21 cellular contexts compared by ENCODE assay signal in the genomic region with DNA sequence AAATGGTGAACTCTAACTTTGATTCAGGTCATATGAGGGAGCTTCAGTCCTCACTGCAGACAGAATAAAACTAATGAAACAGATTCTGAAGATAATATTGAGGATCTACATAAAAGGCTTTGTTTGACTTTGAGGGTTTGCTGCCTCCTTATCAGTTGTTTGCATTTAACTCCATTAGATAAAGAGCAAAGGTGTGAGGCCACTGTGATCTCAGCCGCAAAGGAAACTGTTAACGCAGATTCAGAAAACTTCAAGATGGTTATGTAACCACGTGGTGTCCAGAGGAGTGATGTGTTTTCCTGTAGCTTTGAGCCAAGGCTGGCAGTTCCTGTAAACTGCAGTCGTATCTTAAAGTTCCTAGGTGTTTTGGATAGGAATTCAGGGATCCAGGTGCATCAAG.
A peak's percentile ranks its signal among the peaks of the same experiment; 100 is the strongest.
DNase-seq lines count a peak whose midpoint lies in the region; ATAC-seq and TF ChIP-seq lines count a peak whose summit lies in the region.
"Had no signal": no experiment of that assay in that cellular context is flagged by ENCODE, and none has a peak within 500 bp of the region (broad histone marks: within the 10 kb centered on the region; RNA-seq: fewer than 3 reads in every experiment).

No MANE protein-coding gene starts in this region.

- no peaks in the 10 kb centered on the region for H3K9me3 ChIP-seq in CD4-positive, alpha-beta memory T cell (ENCODE audit: control insufficient read depth in 1 of 2, low read length in 2 of 2)
- H3K9me3 ChIP-seq in T-helper 17 cell (ENCODE audit: control insufficient read depth, low read length, poor library complexity, severe bottlenecking) (no peaks in the 10 kb centered on the region), endodermal cell (ENCODE audit: control insufficient read depth, low read length) (no peaks in the 10 kb centered on the region)
- H3K9me3 ChIP-seq: HAP-1, Peyer's patch, SJSA1 had no signal

- peaks cover 11 to 28% (median 14%) of the 10 kb centered on the region in 4 donors for H3K4me1 Mint-ChIP-seq in CD4-positive, alpha-beta memory T cell
- H3K4me1 Mint-ChIP-seq in T-helper 17 cell (peaks cover 5% of the 10 kb centered on the region), endodermal cell (peaks cover 30% of the 10 kb centered on the region)

- 27 to 59% methylated on average over 4 of the region's 4 CpGs for WGBS in endodermal cell (ENCODE audit: insufficient coverage in 1 of 2, insufficient read length in 1 of 2), 2 experiments

- H3K4me1 ChIP-seq in CD4-positive, alpha-beta memory T cell (ENCODE audit: insufficient read depth, low read length): peaks cover 13% of the 10 kb centered on the region
- H3K4me1 ChIP-seq in endodermal cell (ENCODE audit: control insufficient read depth, insufficient read depth, low read length): peaks cover 9% of the 10 kb centered on the region
- H3K4me1 ChIP-seq: Peyer's patch had no signal

- no peak overlapping the region for H3K27ac ChIP-seq in CD4-positive, alpha-beta memory T cell (ENCODE audit: low read depth, low read length)
- no peak overlapping the region for H3K27ac ChIP-seq in endodermal cell (ENCODE audit: low read depth, low read length)
- H3K27ac ChIP-seq: Peyer's patch, SJSA1 had no signal

- intact Hi-C loops in CD4-positive, alpha-beta memory T cell (cut with micrococcal nuclease): no loop called here

- no peaks in the 10 kb centered on the region for H3K27me3 Mint-ChIP-seq in CD4-positive, alpha-beta memory T cell
- no peaks in the 10 kb centered on the region for H3K27me3 Mint-ChIP-seq in T-helper 17 cell
- H3K27me3 Mint-ChIP-seq in endodermal cell (ENCODE audit: insufficient read depth): no peaks in the 10 kb centered on the region

- H3K36me3 ChIP-seq in CD4-positive, alpha-beta memory T cell (ENCODE audit: insufficient read depth, low read length): no peaks in the 10 kb centered on the region
- H3K36me3 ChIP-seq in endodermal cell (ENCODE audit: control insufficient read depth, insufficient read depth, low read length): no peaks in the 10 kb centered on the region
- H3K36me3 ChIP-seq: HAP-1, Peyer's patch, SJSA1 had no signal

- H3K27ac Mint-ChIP-seq in CD4-positive, alpha-beta memory T cell: peak overlapping the region in 1 of 7 donors; percentile 5
- H3K27ac Mint-ChIP-seq in T-helper 17 cell (no peak overlapping the region), endodermal cell (peak overlapping the region; percentile 1)

- H3K4me3 Mint-ChIP-seq in CD4-positive, alpha-beta memory T cell: no peak overlapping the region
- H3K4me3 Mint-ChIP-seq in T-helper 17 cell (no peak overlapping the region), endodermal cell (no peak overlapping the region)

- TF ChIP-seq CTCF in endodermal cell (conservative IDR thresholded peaks at IDR 0.05): no peak

- H3K9me3 Mint-ChIP-seq in CD4-positive, alpha-beta memory T cell: peaks cover 0 to 4% (median 0%) of the 10 kb centered on the region in 8 donors
- peaks cover 11% of the 10 kb centered on the region for H3K9me3 Mint-ChIP-seq in endodermal cell

- POLR2A ChIA-PET in CD4-positive, alpha-beta memory T cell (lab: Charles Lee; ENCODE audit: partially characterized antibody): no interaction called here
- POLR2A ChIA-PET in HEK293T (lab: Yijun Ruan, JAX): no interaction called here

- H3K36me3 Mint-ChIP-seq in CD4-positive, alpha-beta memory T cell: peaks cover 0 to 2% of the 10 kb centered on the region in 2 donors
- H3K36me3 Mint-ChIP-seq in T-helper 17 cell (ENCODE audit: low read depth): peaks cover 2% of the 10 kb centered on the region
- H3K36me3 Mint-ChIP-seq in endodermal cell (ENCODE audit: low read depth): no peaks in the 10 kb centered on the region

- no peaks in the 10 kb centered on the region for H3K27me3 ChIP-seq in CD4-positive, alpha-beta memory T cell (ENCODE audit: insufficient read depth, low read length)
- no peaks in the 10 kb centered on the region for H3K27me3 ChIP-seq in endodermal cell (ENCODE audit: control insufficient read depth, insufficient read depth, low read length, poor library complexity, severe bottlenecking)
- H3K27me3 ChIP-seq: Peyer's patch, SJSA1 had no signal

- CTCF ChIA-PET in CD4-positive, alpha-beta memory T cell (lab: Charles Lee; ENCODE audit: partially characterized antibody): no interaction called here
- CTCF ChIA-PET in HEK293T (lab: Yijun Ruan, JAX): no interaction called here

- H3K4me3 ChIP-seq in CD4-positive, alpha-beta memory T cell (ENCODE audit: low read length in 2 of 2): no peak overlapping the region
- H3K4me3 ChIP-seq in Jurkat, Clone E6-1 (ENCODE audit: low read length): no peak overlapping the region
- peak overlapping the region; percentile 16 for H3K4me3 ChIP-seq in endodermal cell (ENCODE audit: low read length)
- H3K4me3 ChIP-seq: GM12878, HAP-1, Peyer's patch, SJSA1 had no signal

- no peak overlapping the region for H3K9ac ChIP-seq in endodermal cell (ENCODE audit: extremely low read depth, low read length, poor library complexity, severe bottlenecking)

- DNase-seq in CD4-positive, alpha-beta memory T cell: peak; percentile 1 to 24 (median 4)
- peak; percentile 95 for DNase-seq in Jurkat, Clone E6-1 (ENCODE audit: low read depth, low spot score)
- no peak for DNase-seq in T-helper 17 cell
- peak; percentile 72 for DNase-seq in endodermal cell
- DNase-seq in DMS153 treated with DMSO at 0.1 percent for 48 hours (lab: John Stamatoyannopoulos, UW; ENCODE audit: unreplicated experiment): no peak
- no peak for DNase-seq in T1000 (lab: John Stamatoyannopoulos, UW)
- DNase-seq in HEK293T (ENCODE audit: extremely low spot score): no peak
- no peak for DNase-seq in SIG-M5 (lab: John Stamatoyannopoulos, UW)
- DNase-seq: 8988T, AML-193, C1 segment of cervical spinal cord, DMS79 treated with DMSO at 0.1 percent for 48 hours, NCI-H1105, NCI-H1694, NCI-H2081, NCI-H2171, NCI-H524 treated with DMSO at 0.1 percent for 48 hours, Peyer's patch had no signal

- peak; percentile 36 for ATAC-seq in T-helper 17 cell
- ATAC-seq: GM12878 had no signal

TF ChIP-seq in HEK293T, 16 proteins besides CTCF, POLR2A, EP300 and RAD21:
- no peak for TF ChIP-seq NFRKB (IDR thresholded peaks at IDR 0.05)
- no peak for TF ChIP-seq ELF4 (IDR thresholded peaks at IDR 0.05)
- TF ChIP-seq CTBP1 (IDR thresholded peaks at IDR 0.05; ENCODE audit: borderline replicate concordance): no peak
- no peak for TF ChIP-seq LEF1 (IDR thresholded peaks at IDR 0.05; ENCODE audit: borderline replicate concordance)
- no peak for TF ChIP-seq BHLHE40 (IDR thresholded peaks at IDR 0.05; ENCODE audit: borderline replicate concordance)
- TF ChIP-seq SUZ12 (IDR thresholded peaks at IDR 0.05): no peak
- TF ChIP-seq PKNOX1 (IDR thresholded peaks at IDR 0.05): no peak
- TF ChIP-seq ZNF384 (IDR thresholded peaks at IDR 0.05): no peak
- TF ChIP-seq FOXK2 (IDR thresholded peaks at IDR 0.05): no peak
- TF ChIP-seq L3MBTL2 (conservative IDR thresholded peaks at IDR 0.05): no peak
- TF ChIP-seq ARNT (IDR thresholded peaks at IDR 0.05): no peak
- TF ChIP-seq FOXA1 (IDR thresholded peaks at IDR 0.05): no peak
- TF ChIP-seq SP1 (IDR thresholded peaks at IDR 0.05): no peak
- no peak for TF ChIP-seq FOXM1 (IDR thresholded peaks at IDR 0.05; ENCODE audit: borderline replicate concordance)
- TF ChIP-seq TARDBP (IDR thresholded peaks at IDR 0.05): no peak
- no peak for TF ChIP-seq HDGF (IDR thresholded peaks at IDR 0.05; ENCODE audit: borderline replicate concordance)
TF ChIP-seq in HEK293T: peak in this region for 0.

Comparison
In these comparisons a context has a peak if more than half of its experiments do, and no peak if none do; other contexts are left out.
1. DNase-seq: peak in CD4-positive, alpha-beta memory T cell (5 of 5), Jurkat, Clone E6-1 (single experiment) and endodermal cell (single experiment); none in T-helper 17 cell (0 of 3), DMS153 treated with DMSO at 0.1 percent for 48 hours (single experiment), T1000 (single experiment), HEK293T (single experiment) and SIG-M5 (single experiment).